Comparison of ENCODE assay signal across 8 cellular contexts in genomic region chr11:78188012-78188808, GRCh38. TPM values are rescaled to one million over a fixed set of nuclear protein-coding genes. Genes with fewer than 3 reads are reported as not detected.
DNase-seq lines count a peak whose midpoint lies in the region; ATAC-seq and TF ChIP-seq lines count a peak whose summit lies in the region.

TSS of gene KCTD21 (minus strand) at chr11:78188626. CDS start at chr11:78174554, 14,072 bp downstream.

- DNase-seq in AG09309 (ENCODE audit: low read depth): peak; percentile 82
- DNase-seq in NCI-H226: peak; percentile 98
- peak; percentile 97 for DNase-seq in WTC11 (ENCODE audit: low spot score)
- peak; percentile 97 to 98 for DNase-seq in cardiac fibroblast (ENCODE audit: low read depth in 2 of 2)
- peak; percentile 99 for DNase-seq in iPS-NIHi7 (ENCODE audit: extremely low spot score)
- peak; percentile 86 for DNase-seq in smooth muscle cell (lab: John Stamatoyannopoulos, UW; ENCODE audit: unreplicated experiment)

- no peaks in the 10 kb centered on the region; the same call in 1 of the 2 replicates for H3K27me3 Mint-ChIP-seq in WTC11 (ENCODE audit: low read depth)

- POLR2A ChIA-PET in WTC11 (lab: Charles Lee): interaction anchor here (0.8 to 1.5 kb wide), 4 partner anchors 8 to 229 kb away, joined by 3 to 9 read pairs (median 3); partner anchors contain the start of genes ALG8 and GAB2

- H3K4me3 Mint-ChIP-seq in WTC11: peak within 1 kb of the TSS; percentile 91

- H3K4me1 Mint-ChIP-seq in WTC11: peaks cover 23% of the 10 kb centered on the region

- H3K9me3 Mint-ChIP-seq in WTC11: no peaks in the 10 kb centered on the region

- H3K4me2 ChIP-seq in smooth muscle cell: peak within 1 kb of the TSS; percentile 87

- peak within 1 kb of the TSS; percentile 69 for H3K9ac ChIP-seq in smooth muscle cell (ENCODE audit: low read depth)

- peaks cover 7% of the 10 kb centered on the region for H3K4me1 ChIP-seq in smooth muscle cell (ENCODE audit: low read depth)

- no peaks in the 10 kb centered on the region for H3K27me3 ChIP-seq in smooth muscle cell (ENCODE audit: low read depth)

- H3K36me3 Mint-ChIP-seq in WTC11: no peaks in the 10 kb centered on the region; the same call in 1 of the 2 replicates

- H3K79me2 ChIP-seq in smooth muscle cell (ENCODE audit: low read depth): peaks cover 36% of the 10 kb centered on the region

- peaks cover 46% of the 10 kb centered on the region for H4K20me1 ChIP-seq in smooth muscle cell (ENCODE audit: low read depth)

- no peak within 1 kb of the TSS; the same call in 1 of the 2 replicates for H3K27ac Mint-ChIP-seq in WTC11

- no peak for TF ChIP-seq CTCF in AG09309 (IDR thresholded peaks at IDR 0.05; ENCODE audit: control insufficient read depth, insufficient read depth, low read depth, low read length, missing control alignments)
- TF ChIP-seq CTCF in WTC11 (IDR thresholded peaks at IDR 0.05): no peak
- TF ChIP-seq CTCF in cardiac fibroblast (IDR thresholded peaks at IDR 0.05; ENCODE audit: low read depth, low read length): no peak
- TF ChIP-seq CTCF in smooth muscle cell (IDR thresholded peaks at IDR 0.05; ENCODE audit: borderline replicate concordance, insufficient read depth, poor library complexity, severe bottlenecking): no peak

- H3K4me3 ChIP-seq in AG09309 (ENCODE audit: control insufficient read depth, low read depth, low read length) (peak within 1 kb of the TSS; percentile 59), cardiac fibroblast (replicated peaks in 1 of 2; ENCODE audit: low read depth in 2 of 2, low read length in 2 of 2) (peak within 1 kb of the TSS; percentile 86 to 94), smooth muscle cell (peak within 1 kb of the TSS; percentile 87)

- peaks cover 10% of the 10 kb centered on the region for H3F3A ChIP-seq in smooth muscle cell (ENCODE audit: low read depth)

- H2AFZ ChIP-seq in smooth muscle cell (ENCODE audit: low read depth): peak within 1 kb of the TSS; percentile 58

- H3K27ac ChIP-seq in smooth muscle cell (ENCODE audit: low read depth): peak within 1 kb of the TSS; percentile 83

- ATAC-seq in GM19023 (IDR thresholded peaks at IDR 0.05; ENCODE audit: unreplicated experiment): peak; percentile 94
- peak; percentile 95 for ATAC-seq in HG03196 (IDR thresholded peaks at IDR 0.05; ENCODE audit: unreplicated experiment)
- ATAC-seq in WTC11: peak; percentile 95

- WGBS in smooth muscle cell (ENCODE audit: low lambda C conversion rate): under 1% methylated on average over 44 of the region's 58 CpGs

- no peaks in the 10 kb centered on the region for H3K36me3 ChIP-seq in smooth muscle cell (ENCODE audit: low read depth)

- no peaks in the 10 kb centered on the region for H3K9me3 ChIP-seq in smooth muscle cell (replicated peaks; ENCODE audit: low read depth)

- CTCF ChIA-PET in WTC11 (lab: Charles Lee): interaction anchor here (0.5 to 2.2 kb wide), 10 partner anchors 10 to 544 kb away, joined by 3 to 11 read pairs (median 4); partner anchors contain the start of genes ALG8 and GAB2

TF ChIP-seq in WTC11, 78 proteins besides CTCF, POLR2A, EP300 and RAD21:
- no peak for TF ChIP-seq ZNF512 (CRISPR knock-in tag; IDR thresholded peaks at IDR 0.05; ENCODE audit: borderline replicate concordance)
- peak; percentile 21; the same call in 1 of the 2 replicates for TF ChIP-seq CREM (CRISPR knock-in tag; IDR thresholded peaks at IDR 0.05)
- peak; percentile 49; the same call in 1 of the 2 replicates for TF ChIP-seq E2F5 (CRISPR knock-in tag; IDR thresholded peaks at IDR 0.05)
- TF ChIP-seq ZNF425 (CRISPR knock-in tag; conservative IDR thresholded peaks at IDR 0.05): no peak
- peak; percentile 72; the same call in 1 of the 2 replicates for TF ChIP-seq MAX (CRISPR knock-in tag; IDR thresholded peaks at IDR 0.05)
- no peak for TF ChIP-seq TCF7 (CRISPR knock-in tag; IDR thresholded peaks at IDR 0.05; ENCODE audit: low read depth)
- TF ChIP-seq ZNF121 (CRISPR knock-in tag; IDR thresholded peaks at IDR 0.05): peak; percentile 83
- peak; percentile 77; the same call in 1 of the 2 replicates for TF ChIP-seq ZNF232 (CRISPR knock-in tag; IDR thresholded peaks at IDR 0.05)
- no peak for TF ChIP-seq NFATC4 (CRISPR knock-in tag; IDR thresholded peaks at IDR 0.05)
- no peak; the same call in 1 of the 2 replicates for TF ChIP-seq EMX1 (CRISPR knock-in tag; IDR thresholded peaks at IDR 0.05)
- TF ChIP-seq ERG (CRISPR knock-in tag; IDR thresholded peaks at IDR 0.05): 0 out of 2 replicates have a peak, but pooled peaks have one; percentile 15
- TF ChIP-seq SMAD3 (CRISPR knock-in tag; IDR thresholded peaks at IDR 0.05; ENCODE audit: borderline replicate concordance): 0 out of 2 replicates have a peak, but pooled peaks have one; percentile 62
- TF ChIP-seq FOXK1 (CRISPR knock-in tag; IDR thresholded peaks at IDR 0.05): no peak
- TF ChIP-seq ETV6 (CRISPR knock-in tag; IDR thresholded peaks at IDR 0.05): peak; percentile 56
- peak; percentile 100 for TF ChIP-seq GTF2I (CRISPR knock-in tag; conservative IDR thresholded peaks at IDR 0.05)
- no peak for TF ChIP-seq IRF1 (CRISPR knock-in tag; IDR thresholded peaks at IDR 0.05)
- TF ChIP-seq SP1 (CRISPR knock-in tag; conservative IDR thresholded peaks at IDR 0.05): peak; percentile 98

RNA-seq across cellular contexts. Expression of gene KCTD21, which starts in this region (rescaled TPM):
- total RNA-seq in WTC11 (2021) (2.8 to 4.0 TPM (median 3.1 TPM) in 3 replicates), smooth muscle cell (18.5 and 23.5 TPM in 2 replicates)
- polyA plus RNA-seq in smooth muscle cell: 4.9 and 6.6 TPM in 2 replicates

Comparison
In these comparisons a context has a peak if more than half of its experiments do, and no peak if none do; other contexts are left out.
1. Peak in every context shown above with its lines: DNase-seq, ATAC-seq, H3K4me3 ChIP-seq and H3K27ac ChIP-seq.